35 cellular contexts compared by ENCODE assay signal in genomic region chr15:71436854-71437253, GRCh38.
"Had no signal": no experiment of that assay in that cellular context is flagged by ENCODE, and none has a peak within 500 bp of the region (broad histone marks: within the 10 kb centered on the region; RNA-seq: fewer than 3 reads in every experiment).

No MANE protein-coding gene starts in this region.

- DNase-seq: activated B cell treated with CpG ODN at 0.5 μM for 24 hours; activated CD4-positive, alpha-beta T cell treated with anti-CD3 and anti-CD28 coated beads for 4 hours; activated CD4-positive, alpha-beta T cell treated with anti-CD3 and anti-CD28 coated beads, Interleukin-2, amount 50 U/mL, for 4 hours; activated CD4-positive, CD25-positive, alpha-beta regulatory T cell treated with anti-CD3 and anti-CD28 coated beads, Interleukin-2, amount 50 U/mL, for 72 hours; activated CD8-positive, alpha-beta T cell treated with anti-CD3 and anti-CD28 coated beads for 36 hours; activated effector memory CD4-positive, alpha-beta T cell treated with anti-CD3 and anti-CD28 coated beads, Interleukin-2, amount 50 U/mL, for 16 hours; activated naive CD4-positive, alpha-beta T cell; activated naive CD4-positive, alpha-beta T cell treated with anti-CD3 and anti-CD28 coated beads, Interleukin-2, amount 50 U/mL, for 16 hours; activated naive CD8-positive, alpha-beta T cell treated with anti-CD3 and anti-CD28 coated beads for 36 hours; activated T-cell treated with anti-CD3 and anti-CD28 coated beads, Interleukin-2, amount 50 U/mL, for 1 hour; activated T-cell treated with anti-CD3 and anti-CD28 coated beads, Interleukin-2, amount 50 U/mL, for 72 hours; amniotic stem cell; aorta; Karpas-422; MG63; MV-4-11; NCI-H1092; NCI-H1436 treated with DMSO at 0.1 percent for 48 hours; NCI-H1694 treated with DMSO at 0.1 percent for 48 hours; NCI-H2029; NCI-H2107; NCI-H2171; NCI-H510A; NCI-H526; NK-92 treated with Interleukin-12 subunit alpha and Interleukin-12 subunit beta, amount 100 ng/mL, for 24 hours; Peyer's patch; RPMI8226; SW 1271; T-helper 1 cell; T-helper 2 cell; T-helper 9 cell had no signal

- H3K27ac ChIP-seq: cardiac muscle cell, Peyer's patch, VCaP had no signal

- ATAC-seq: activated CD8-positive, alpha-beta T cell treated with anti-CD3 and anti-CD28 coated beads for 36 hours; activated T-cell treated with anti-CD3 and anti-CD28 coated beads, Interleukin-2, amount 50 U/mL, for 72 hours; activated T-helper 17 cell treated with anti-CD3 and anti-CD28 coated beads, Interleukin-2, amount 50 U/mL, for 72 hours; Right ventricle myocardium inferior had no signal

- H3K27me3 ChIP-seq: cardiac muscle cell, MG63, Peyer's patch had no signal

- H3K36me3 ChIP-seq: cardiac muscle cell, Peyer's patch had no signal

- H3K4me3 ChIP-seq: cardiac muscle cell, MG63, Peyer's patch had no signal

- H3K4me1 ChIP-seq: Peyer's patch had no signal

- H3K9me3 ChIP-seq: MG63, Peyer's patch had no signal
